In the genomic region with DNA sequence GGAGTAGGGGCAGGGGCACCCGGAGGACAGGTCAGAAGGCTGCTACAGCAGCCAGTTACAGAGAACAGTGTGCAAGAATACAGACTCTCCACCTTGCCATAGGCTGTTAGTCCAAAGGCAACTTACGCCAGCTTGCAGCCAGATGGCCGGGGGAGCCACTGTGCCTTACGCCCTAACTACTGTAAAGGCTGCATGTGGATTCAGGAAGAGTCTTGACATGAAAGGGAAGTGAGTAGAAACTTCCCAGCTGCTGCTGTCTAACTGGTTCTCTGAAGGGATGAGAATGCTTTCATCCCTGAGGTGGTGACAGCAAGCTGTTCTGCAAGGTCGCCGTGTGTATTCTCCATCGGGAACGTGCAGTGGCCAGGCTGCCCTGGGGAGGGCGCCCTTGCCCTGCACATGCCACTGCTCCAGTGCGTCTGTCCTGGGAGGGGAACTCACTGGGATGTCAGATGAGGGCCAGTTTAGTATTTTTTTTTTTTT, we compare ENCODE assay signal across 9 cellular contexts. TPM values are rescaled to one million over a fixed set of nuclear protein-coding genes. Genes with fewer than 3 reads are reported as not detected.
DNase-seq lines count a peak whose midpoint lies in the region; ATAC-seq and TF ChIP-seq lines count a peak whose summit lies in the region.
"Had no signal": no experiment of that assay in that cellular context is flagged by ENCODE, and none has a peak within 500 bp of the region (broad histone marks: within the 10 kb centered on the region; RNA-seq: fewer than 3 reads in every experiment).

No MANE protein-coding gene starts in this region.

- intact Hi-C loops in left ventricle myocardium inferior (cut with micrococcal nuclease) = no loop called here

- no peaks in the 10 kb centered on the region for H3K9me3 Mint-ChIP-seq in activated T-helper 17 cell treated with anti-CD3 and anti-CD28 coated beads, Interleukin-2, amount 50 U/mL, for 72 hours
- H3K9me3 Mint-ChIP-seq: IgD-negative memory B cell had no signal

- no peak overlapping the region for H3K4me3 Mint-ChIP-seq in activated T-helper 17 cell treated with anti-CD3 and anti-CD28 coated beads, Interleukin-2, amount 50 U/mL, for 72 hours
- H3K4me3 Mint-ChIP-seq: IgD-negative memory B cell had no signal

- H3K36me3 Mint-ChIP-seq in activated T-helper 17 cell treated with anti-CD3 and anti-CD28 coated beads, Interleukin-2, amount 50 U/mL, for 72 hours (ENCODE audit: low read depth) = peaks cover 41% of the 10 kb centered on the region

- no peak overlapping the region for H3K4me3 ChIP-seq in left ventricle myocardium inferior

- H3K4me1 ChIP-seq in left ventricle myocardium inferior = peaks cover 45% of the 10 kb centered on the region

- in situ Hi-C loops in Caki2 (cut with HindIII; ENCODE audit: low pct_unique_long_range_greater_than_20kb, low sequenced_read_pairs) = no loop called here

- H3K9me3 ChIP-seq in left ventricle myocardium inferior (replicated peaks) = no peaks in the 10 kb centered on the region

- peak; percentile 76 for TF ChIP-seq CTCF in left ventricle myocardium inferior (IDR thresholded peaks at IDR 0.05; ENCODE audit: borderline replicate concordance)

- H3K27me3 Mint-ChIP-seq in activated T-helper 17 cell treated with anti-CD3 and anti-CD28 coated beads, Interleukin-2, amount 50 U/mL, for 72 hours = no peaks in the 10 kb centered on the region
- H3K27me3 Mint-ChIP-seq: IgD-negative memory B cell had no signal

- no peak overlapping the region for H3K27ac Mint-ChIP-seq in activated T-helper 17 cell treated with anti-CD3 and anti-CD28 coated beads, Interleukin-2, amount 50 U/mL, for 72 hours
- H3K27ac Mint-ChIP-seq: IgD-negative memory B cell had no signal

- no peaks in the 10 kb centered on the region for H3K36me3 ChIP-seq in left ventricle myocardium inferior

- H3K27ac ChIP-seq in left ventricle myocardium inferior (replicated peaks) = peak overlapping the region; percentile 42

- ATAC-seq in activated T-helper 17 cell treated with anti-CD3 and anti-CD28 coated beads, Interleukin-2, amount 50 U/mL, for 72 hours (replicated peaks) = peak; percentile 71
- no peak for ATAC-seq in GM21381 (IDR thresholded peaks at IDR 0.05; ENCODE audit: unreplicated experiment)

- H3K27me3 ChIP-seq in left ventricle myocardium inferior (ENCODE audit: low read depth) = no peaks in the 10 kb centered on the region

- DNase-seq in Caki2 (ENCODE audit: low read depth) (peak; percentile 30), HUDEP-2 (lab: John Stamatoyannopoulos, UW; ENCODE audit: unreplicated experiment in 76 of 76) (peak in 47 of 76 experiments; percentile 11 to 73 (median 27)), left ventricle myocardium inferior (peak; percentile 48), RKO (ENCODE audit: low spot score) (no peak), cortex of kidney (lab: John Stamatoyannopoulos, UW) (no peak)
- DNase-seq in stimulated activated CD4-positive, alpha-beta T cell treated with anti-CD3 and anti-CD28 coated beads, Interleukin-1b, Interleukin-23, amount 100 ng/mL, for 48 hours = peak; percentile 35

- H3K4me1 Mint-ChIP-seq in activated T-helper 17 cell treated with anti-CD3 and anti-CD28 coated beads, Interleukin-2, amount 50 U/mL, for 72 hours = no peaks in the 10 kb centered on the region

RNA-seq across cellular contexts. Expression of a gene that starts 46.1 kb away (rescaled TPM):
- 39.1 and 42.3 TPM in 2 replicates for total RNA-seq in Caki2 (2014; rRNA removed; shearing (Covaris generic); ENCODE audit: low replicate concordance)
- 10 to 100 TPM; 34.0 to 64.2 TPM for total RNA-seq in activated T-helper 17 cell treated with anti-CD3 and anti-CD28 coated beads, Interleukin-2, amount 50 U/mL, for 72 hours
- 28.5 TPM for total RNA-seq in left ventricle myocardium inferior

RNA-seq across cellular contexts. Expression of a gene that starts 46.7 kb away (rescaled TPM):
- 21.0 and 24.0 TPM in 2 replicates for total RNA-seq in Caki2 (2014; rRNA removed; shearing (Covaris generic); ENCODE audit: low replicate concordance)
- 10 to 100 TPM; 19.3 to 48.3 TPM for total RNA-seq in activated T-helper 17 cell treated with anti-CD3 and anti-CD28 coated beads, Interleukin-2, amount 50 U/mL, for 72 hours
- 16.7 TPM for total RNA-seq in left ventricle myocardium inferior

Comparison
In these comparisons a context has a peak if more than half of its experiments do, and no peak if none do; other contexts are left out.
1. DNase-seq: peak in Caki2 (single experiment), HUDEP-2 (47 of 76), left ventricle myocardium inferior (single experiment) and stimulated activated CD4-positive, alpha-beta T cell treated with anti-CD3 and anti-CD28 coated beads, Interleukin-1b, Interleukin-23, amount 100 ng/mL, for 48 hours (single experiment); none in RKO (single experiment) and cortex of kidney (single experiment).